1 cellular context compared by ENCODE assay signal in genomic region chr19:18419195-18419698, GRCh38.
TF ChIP-seq lines count a peak whose summit lies in the region.

Gene SSBP4 (plus strand): TSS chr19:18419398. CDS start chr19:18419649, 251 bp downstream.

TF ChIP-seq in HepG2, 621 proteins besides CTCF, POLR2A, EP300 and RAD21 (continued from another document and continues in another):
- TF ChIP-seq, protein P1, sequence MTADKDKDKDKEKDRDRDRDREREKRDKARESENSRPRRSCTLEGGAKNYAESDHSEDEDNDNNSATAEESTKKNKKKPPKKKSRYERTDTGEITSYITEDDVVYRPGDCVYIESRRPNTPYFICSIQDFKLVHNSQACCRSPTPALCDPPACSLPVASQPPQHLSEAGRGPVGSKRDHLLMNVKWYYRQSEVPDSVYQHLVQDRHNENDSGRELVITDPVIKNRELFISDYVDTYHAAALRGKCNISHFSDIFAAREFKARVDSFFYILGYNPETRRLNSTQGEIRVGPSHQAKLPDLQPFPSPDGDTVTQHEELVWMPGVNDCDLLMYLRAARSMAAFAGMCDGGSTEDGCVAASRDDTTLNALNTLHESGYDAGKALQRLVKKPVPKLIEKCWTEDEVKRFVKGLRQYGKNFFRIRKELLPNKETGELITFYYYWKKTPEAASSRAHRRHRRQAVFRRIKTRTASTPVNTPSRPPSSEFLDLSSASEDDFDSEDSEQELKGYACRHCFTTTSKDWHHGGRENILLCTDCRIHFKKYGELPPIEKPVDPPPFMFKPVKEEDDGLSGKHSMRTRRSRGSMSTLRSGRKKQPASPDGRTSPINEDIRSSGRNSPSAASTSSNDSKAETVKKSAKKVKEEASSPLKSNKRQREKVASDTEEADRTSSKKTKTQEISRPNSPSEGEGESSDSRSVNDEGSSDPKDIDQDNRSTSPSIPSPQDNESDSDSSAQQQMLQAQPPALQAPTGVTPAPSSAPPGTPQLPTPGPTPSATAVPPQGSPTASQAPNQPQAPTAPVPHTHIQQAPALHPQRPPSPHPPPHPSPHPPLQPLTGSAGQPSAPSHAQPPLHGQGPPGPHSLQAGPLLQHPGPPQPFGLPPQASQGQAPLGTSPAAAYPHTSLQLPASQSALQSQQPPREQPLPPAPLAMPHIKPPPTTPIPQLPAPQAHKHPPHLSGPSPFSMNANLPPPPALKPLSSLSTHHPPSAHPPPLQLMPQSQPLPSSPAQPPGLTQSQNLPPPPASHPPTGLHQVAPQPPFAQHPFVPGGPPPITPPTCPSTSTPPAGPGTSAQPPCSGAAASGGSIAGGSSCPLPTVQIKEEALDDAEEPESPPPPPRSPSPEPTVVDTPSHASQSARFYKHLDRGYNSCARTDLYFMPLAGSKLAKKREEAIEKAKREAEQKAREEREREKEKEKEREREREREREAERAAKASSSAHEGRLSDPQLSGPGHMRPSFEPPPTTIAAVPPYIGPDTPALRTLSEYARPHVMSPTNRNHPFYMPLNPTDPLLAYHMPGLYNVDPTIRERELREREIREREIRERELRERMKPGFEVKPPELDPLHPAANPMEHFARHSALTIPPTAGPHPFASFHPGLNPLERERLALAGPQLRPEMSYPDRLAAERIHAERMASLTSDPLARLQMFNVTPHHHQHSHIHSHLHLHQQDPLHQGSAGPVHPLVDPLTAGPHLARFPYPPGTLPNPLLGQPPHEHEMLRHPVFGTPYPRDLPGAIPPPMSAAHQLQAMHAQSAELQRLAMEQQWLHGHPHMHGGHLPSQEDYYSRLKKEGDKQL (CRISPR knock-in tag; IDR thresholded peaks at IDR 0.05; ENCODE audit: low read depth): no peak
- TF ChIP-seq MXI1 (IDR thresholded peaks at IDR 0.05; ENCODE audit: borderline replicate concordance, low read depth, low read length) (peak; percentile 71; the same call in 2 of the 3 replicates), TARDBP (CRISPR knock-in tag; IDR thresholded peaks at IDR 0.05) (0 out of 2 replicates have a peak, but pooled peaks have one; percentile 7), CBX5 (CRISPR knock-in tag; IDR thresholded peaks at IDR 0.05; ENCODE audit: borderline replicate concordance) (no peak), ZBTB43 (CRISPR knock-in tag; conservative IDR thresholded peaks at IDR 0.05) (0 out of 2 replicates have a peak, but pooled peaks have one; percentile 46), ZFX (CRISPR knock-in tag; IDR thresholded peaks at IDR 0.05; ENCODE audit: low read depth) (peak; percentile 37), CCDC6 (CRISPR knock-in tag; IDR thresholded peaks at IDR 0.05) (peak; percentile 82; the same call in 1 of the 2 replicates), BCL6 (CRISPR knock-in tag; IDR thresholded peaks at IDR 0.05) (no peak), NR0B2 (CRISPR knock-in tag; IDR thresholded peaks at IDR 0.05) (no peak), ZNF296 (CRISPR knock-in tag; conservative IDR thresholded peaks at IDR 0.05) (no peak), SP1 (IDR thresholded peaks at IDR 0.05) (no peak), SP1 (CRISPR knock-in tag; IDR thresholded peaks at IDR 0.05) (peak; percentile 17; the same call in 1 of the 2 replicates), ZNF563 (CRISPR knock-in tag; IDR thresholded peaks at IDR 0.05) (peak; percentile 73), RFX1 (IDR thresholded peaks at IDR 0.05) (peak; percentile 82), RBFOX2 (IDR thresholded peaks at IDR 0.05; ENCODE audit: low read depth, low read length) (peak; percentile 60; the same call in 1 of the 2 replicates), THAP11 (CRISPR knock-in tag; IDR thresholded peaks at IDR 0.05) (peak; percentile 57), ZFP82 (CRISPR knock-in tag; IDR thresholded peaks at IDR 0.05; ENCODE audit: borderline replicate concordance) (peak; percentile 35; the same call in 1 of the 2 replicates), STAG1 (CRISPR knock-in tag; IDR thresholded peaks at IDR 0.05) (peak; percentile 49), CBFB (CRISPR knock-in tag; IDR thresholded peaks at IDR 0.05) (peak; percentile 73), PHF8 (CRISPR knock-in tag; IDR thresholded peaks at IDR 0.05) (no peak; the same call in 1 of the 2 replicates), HMG20A (CRISPR knock-in tag; IDR thresholded peaks at IDR 0.05; ENCODE audit: borderline replicate concordance) (no peak), CBX1 (IDR thresholded peaks at IDR 0.05; ENCODE audit: low read depth) (no peak), FOXO1 (CRISPR knock-in tag; IDR thresholded peaks at IDR 0.05) (no peak), LBX2 (CRISPR knock-in tag; IDR thresholded peaks at IDR 0.05; ENCODE audit: borderline replicate concordance) (no peak), IRX3 (CRISPR knock-in tag; IDR thresholded peaks at IDR 0.05; ENCODE audit: borderline replicate concordance, low read depth) (0 out of 2 replicates have a peak, but pooled peaks have one; percentile 44), ELF3 (CRISPR knock-in tag; IDR thresholded peaks at IDR 0.05) (0 out of 2 replicates have a peak, but pooled peaks have one; percentile 36), MAZ (IDR thresholded peaks at IDR 0.05; ENCODE audit: borderline replicate concordance, low read depth, low read length) (peak; percentile 53; the same call in 1 of the 2 replicates), MAZ (CRISPR knock-in tag; IDR thresholded peaks at IDR 0.05; ENCODE audit: low read depth) (peak; percentile 39), KDM2A (CRISPR knock-in tag; IDR thresholded peaks at IDR 0.05; ENCODE audit: borderline replicate concordance, low read depth) (0 out of 2 replicates have a peak, but pooled peaks have one; percentile 15), MYC (CRISPR knock-in tag; IDR thresholded peaks at IDR 0.05; ENCODE audit: borderline replicate concordance) (peak; percentile 2; the same call in 1 of the 2 replicates), ZNF740 (CRISPR knock-in tag; IDR thresholded peaks at IDR 0.05) (no peak), FOSL1 (CRISPR knock-in tag; IDR thresholded peaks at IDR 0.05; ENCODE audit: borderline replicate concordance) (no peak), NCOA2 (CRISPR knock-in tag; IDR thresholded peaks at IDR 0.05) (no peak; the same call in 1 of the 2 replicates)
- TF ChIP-seq, protein P2, sequence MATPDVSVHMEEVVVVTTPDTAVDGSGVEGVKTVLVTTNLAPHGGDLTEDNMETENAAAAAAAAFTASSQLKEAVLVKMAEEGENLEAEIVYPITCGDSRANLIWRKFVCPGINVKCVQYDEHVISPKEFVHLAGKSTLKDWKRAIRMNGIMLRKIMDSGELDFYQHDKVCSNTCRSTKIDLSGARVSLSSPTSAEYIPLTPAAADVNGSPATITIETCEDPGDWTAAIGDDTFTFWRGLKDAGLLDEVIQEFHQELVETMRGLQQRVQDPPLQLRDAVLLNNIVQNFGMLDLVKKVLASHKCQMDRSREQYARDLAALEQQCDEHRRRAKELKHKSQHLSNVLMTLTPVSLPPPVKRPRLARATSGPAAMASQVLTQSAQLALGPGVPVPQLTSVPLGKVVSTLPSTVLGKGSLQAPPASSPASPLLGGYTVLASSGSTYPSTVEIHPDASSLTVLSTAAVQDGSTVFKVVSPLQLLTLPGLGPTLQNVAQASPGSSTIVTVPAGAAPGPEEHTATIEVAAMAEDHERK (CRISPR knock-in tag; IDR thresholded peaks at IDR 0.05; ENCODE audit: low read depth): peak; percentile 51; the same call in 1 of the 2 replicates
- TF ChIP-seq, protein P3, sequence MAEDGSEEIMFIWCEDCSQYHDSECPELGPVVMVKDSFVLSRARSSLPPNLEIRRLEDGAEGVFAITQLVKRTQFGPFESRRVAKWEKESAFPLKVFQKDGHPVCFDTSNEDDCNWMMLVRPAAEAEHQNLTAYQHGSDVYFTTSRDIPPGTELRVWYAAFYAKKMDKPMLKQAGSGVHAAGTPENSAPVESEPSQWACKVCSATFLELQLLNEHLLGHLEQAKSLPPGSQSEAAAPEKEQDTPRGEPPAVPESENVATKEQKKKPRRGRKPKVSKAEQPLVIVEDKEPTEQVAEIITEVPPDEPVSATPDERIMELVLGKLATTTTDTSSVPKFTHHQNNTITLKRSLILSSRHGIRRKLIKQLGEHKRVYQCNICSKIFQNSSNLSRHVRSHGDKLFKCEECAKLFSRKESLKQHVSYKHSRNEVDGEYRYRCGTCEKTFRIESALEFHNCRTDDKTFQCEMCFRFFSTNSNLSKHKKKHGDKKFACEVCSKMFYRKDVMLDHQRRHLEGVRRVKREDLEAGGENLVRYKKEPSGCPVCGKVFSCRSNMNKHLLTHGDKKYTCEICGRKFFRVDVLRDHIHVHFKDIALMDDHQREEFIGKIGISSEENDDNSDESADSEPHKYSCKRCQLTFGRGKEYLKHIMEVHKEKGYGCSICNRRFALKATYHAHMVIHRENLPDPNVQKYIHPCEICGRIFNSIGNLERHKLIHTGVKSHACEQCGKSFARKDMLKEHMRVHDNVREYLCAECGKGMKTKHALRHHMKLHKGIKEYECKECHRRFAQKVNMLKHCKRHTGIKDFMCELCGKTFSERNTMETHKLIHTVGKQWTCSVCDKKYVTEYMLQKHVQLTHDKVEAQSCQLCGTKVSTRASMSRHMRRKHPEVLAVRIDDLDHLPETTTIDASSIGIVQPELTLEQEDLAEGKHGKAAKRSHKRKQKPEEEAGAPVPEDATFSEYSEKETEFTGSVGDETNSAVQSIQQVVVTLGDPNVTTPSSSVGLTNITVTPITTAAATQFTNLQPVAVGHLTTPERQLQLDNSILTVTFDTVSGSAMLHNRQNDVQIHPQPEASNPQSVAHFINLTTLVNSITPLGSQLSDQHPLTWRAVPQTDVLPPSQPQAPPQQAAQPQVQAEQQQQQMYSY (CRISPR knock-in tag; IDR thresholded peaks at IDR 0.05): peak; percentile 74
- TF ChIP-seq, protein P4, sequence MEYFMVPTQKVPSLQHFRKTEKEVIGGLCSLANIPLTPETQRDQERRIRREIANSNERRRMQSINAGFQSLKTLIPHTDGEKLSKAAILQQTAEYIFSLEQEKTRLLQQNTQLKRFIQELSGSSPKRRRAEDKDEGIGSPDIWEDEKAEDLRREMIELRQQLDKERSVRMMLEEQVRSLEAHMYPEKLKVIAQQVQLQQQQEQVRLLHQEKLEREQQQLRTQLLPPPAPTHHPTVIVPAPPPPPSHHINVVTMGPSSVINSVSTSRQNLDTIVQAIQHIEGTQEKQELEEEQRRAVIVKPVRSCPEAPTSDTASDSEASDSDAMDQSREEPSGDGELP (IDR thresholded peaks at IDR 0.05; ENCODE audit: borderline replicate concordance, low read depth): no peak
- TF ChIP-seq, protein P5, sequence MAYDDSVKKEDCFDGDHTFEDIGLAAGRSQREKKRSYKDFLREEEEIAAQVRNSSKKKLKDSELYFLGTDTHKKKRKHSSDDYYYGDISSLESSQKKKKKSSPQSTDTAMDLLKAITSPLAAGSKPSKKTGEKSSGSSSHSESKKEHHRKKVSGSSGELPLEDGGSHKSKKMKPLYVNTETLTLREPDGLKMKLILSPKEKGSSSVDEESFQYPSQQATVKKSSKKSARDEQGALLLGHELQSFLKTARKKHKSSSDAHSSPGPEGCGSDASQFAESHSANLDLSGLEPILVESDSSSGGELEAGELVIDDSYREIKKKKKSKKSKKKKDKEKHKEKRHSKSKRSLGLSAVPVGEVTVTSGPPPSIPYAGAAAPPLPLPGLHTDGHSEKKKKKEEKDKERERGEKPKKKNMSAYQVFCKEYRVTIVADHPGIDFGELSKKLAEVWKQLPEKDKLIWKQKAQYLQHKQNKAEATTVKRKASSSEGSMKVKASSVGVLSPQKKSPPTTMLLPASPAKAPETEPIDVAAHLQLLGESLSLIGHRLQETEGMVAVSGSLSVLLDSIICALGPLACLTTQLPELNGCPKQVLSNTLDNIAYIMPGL (CRISPR knock-in tag; IDR thresholded peaks at IDR 0.05; ENCODE audit: borderline replicate concordance in 1 of 2, low read depth in 1 of 2): 0 out of 4 replicates have a peak, but pooled peaks of 1 of the 2 experiments have one; percentile 23
- TF ChIP-seq, protein P6, sequence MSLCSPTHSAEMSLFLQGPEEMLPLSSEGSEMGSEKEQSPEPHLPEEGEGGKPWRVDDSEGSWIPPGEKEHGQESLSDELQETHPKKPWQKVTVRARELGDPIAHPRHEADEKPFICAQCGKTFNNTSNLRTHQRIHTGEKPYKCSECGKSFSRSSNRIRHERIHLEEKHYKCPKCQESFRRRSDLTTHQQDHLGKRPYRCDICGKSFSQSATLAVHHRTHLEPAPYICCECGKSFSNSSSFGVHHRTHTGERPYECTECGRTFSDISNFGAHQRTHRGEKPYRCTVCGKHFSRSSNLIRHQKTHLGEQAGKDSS (CRISPR knock-in tag; IDR thresholded peaks at IDR 0.05; ENCODE audit: borderline replicate concordance, low read depth): 0 out of 2 replicates have a peak, but pooled peaks have one; percentile 10
